ENCODE assay signal across 8 cellular contexts in the genomic region with DNA sequence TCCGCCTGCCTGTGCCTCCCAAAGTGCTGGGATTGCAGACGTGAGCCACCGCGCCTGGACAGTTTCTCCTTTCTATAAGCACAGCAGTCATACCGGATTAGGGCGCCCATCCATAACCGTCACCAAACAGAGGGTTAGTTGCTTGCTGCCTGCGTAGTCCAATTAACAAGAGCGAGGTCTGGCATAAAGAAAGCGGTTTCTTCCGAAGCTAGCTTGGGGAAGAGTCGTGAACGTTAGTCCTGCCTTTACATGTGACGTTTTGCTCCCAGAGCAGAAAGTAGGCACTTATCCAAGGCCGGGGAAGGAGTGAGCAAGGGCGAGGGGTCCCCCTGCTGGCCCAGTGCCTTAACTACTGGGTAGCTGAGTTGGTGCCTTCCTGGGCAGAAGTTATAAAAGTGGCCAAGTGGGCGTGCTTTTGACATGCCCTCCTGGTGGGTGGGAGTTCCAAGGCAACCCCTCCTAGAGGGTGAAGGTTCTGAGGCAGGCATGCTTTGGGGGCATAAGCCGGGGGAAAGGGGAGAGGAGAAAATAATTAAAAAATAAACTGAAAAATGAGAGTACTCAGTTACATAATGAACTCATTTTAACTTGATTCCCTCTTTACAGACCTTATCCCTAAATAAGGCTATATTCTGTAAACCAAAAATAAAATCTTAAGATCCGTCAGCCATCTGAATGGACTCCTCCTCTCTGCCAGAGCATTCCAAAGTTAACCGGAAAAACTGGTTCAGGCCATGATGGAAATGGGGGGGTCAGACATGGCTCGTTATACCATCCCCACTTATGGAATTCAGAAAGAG.
A peak's percentile ranks its signal among the peaks of the same experiment; 100 is the strongest.
DNase-seq lines count a peak whose midpoint lies in the region; ATAC-seq and TF ChIP-seq lines count a peak whose summit lies in the region.

No MANE protein-coding gene starts in this region.

- H3K79me2 ChIP-seq in GM23338 (replicated peaks; ENCODE audit: insufficient read depth), result no peaks in the 10 kb centered on the region; the same call in 1 of the 2 replicates

- H3K9me3 Mint-ChIP-seq in GM23338, result no peaks in the 10 kb centered on the region; the same call in 2 of the 3 replicates

- H3K36me3 Mint-ChIP-seq in GM23338 (ENCODE audit: low read depth) (peaks cover 3% of the 10 kb centered on the region; the same call in 2 of the 3 replicates), T-helper 17 cell (ENCODE audit: low read depth) (peaks cover 7% of the 10 kb centered on the region)

- peaks cover 4% of the 10 kb centered on the region for H3K27me3 Mint-ChIP-seq in GM23338 (ENCODE audit: insufficient read depth, low read depth, poor library complexity)
- H3K27me3 Mint-ChIP-seq in T-helper 17 cell, result no peaks in the 10 kb centered on the region

- H3K27ac ChIP-seq in GM23338 (ENCODE audit: low read depth), result no peak overlapping the region
- H3K27ac ChIP-seq in right cardiac atrium (ENCODE audit: low read length), result peak overlapping the region; percentile 53
- H3K27ac ChIP-seq in vagina, result peak overlapping the region; percentile 73

- peaks cover 35% of the 10 kb centered on the region for H3K4me1 Mint-ChIP-seq in GM23338
- H3K4me1 Mint-ChIP-seq in T-helper 17 cell, result peaks cover 33% of the 10 kb centered on the region

- peak; percentile 95 for ATAC-seq in GM23338
- ATAC-seq in T-helper 17 cell, result peak; percentile 94
- peak; percentile 92 to 96 for ATAC-seq in right cardiac atrium

- H4K20me1 ChIP-seq in GM23338 (replicated peaks; ENCODE audit: insufficient read depth), result no peaks in the 10 kb centered on the region

- 10% methylated on average over 21 of the region's 21 CpGs for WGBS in right cardiac atrium

- no peaks in the 10 kb centered on the region for H3K36me3 ChIP-seq in GM23338 (ENCODE audit: insufficient read depth)
- no peaks in the 10 kb centered on the region for H3K36me3 ChIP-seq in vagina

- no peaks in the 10 kb centered on the region for H3K9me2 ChIP-seq in GM23338 (ENCODE audit: insufficient read depth)

- H3K4me3 ChIP-seq in GM23338 (no peak overlapping the region), right cardiac atrium (ENCODE audit: low read length) (peak overlapping the region; percentile 50), vagina (peak overlapping the region; percentile 40 to 42)

- H3K4me1 ChIP-seq in GM23338 (ENCODE audit: insufficient read depth) (peaks cover 30% of the 10 kb centered on the region), right cardiac atrium (ENCODE audit: control insufficient read depth, insufficient read depth, low read length) (peaks cover 6% of the 10 kb centered on the region), vagina (peaks cover 18% of the 10 kb centered on the region)

- peak; percentile 92 to 94 for TF ChIP-seq CTCF in GM23338 (conservative IDR thresholded peaks at IDR 0.05; ENCODE audit: low read depth in 2 of 2)
- peak; percentile 57 to 68 (median 60) for TF ChIP-seq CTCF in vagina (IDR thresholded peaks at IDR 0.05)

- no peak overlapping the region; the same call in 2 of the 3 replicates for H3K4me3 Mint-ChIP-seq in GM23338
- no peak overlapping the region for H3K4me3 Mint-ChIP-seq in T-helper 17 cell

- H3F3A ChIP-seq in GM23338 (replicated peaks; ENCODE audit: low read depth), result no peaks in the 10 kb centered on the region

- H3K27ac Mint-ChIP-seq in GM23338, result peak overlapping the region; percentile 71; the same call in 1 of the 2 replicates
- peak overlapping the region; percentile 72 for H3K27ac Mint-ChIP-seq in T-helper 17 cell

- DNase-seq in COLO829 (ENCODE audit: low spot score) (peak; percentile 88), GM23338 (ENCODE audit: low spot score) (peak; percentile 93), NCI-H1105 (lab: John Stamatoyannopoulos, UW) (peak; percentile 76), T-helper 17 cell (peak; percentile 46 to 60 (median 50)), anterior cingulate cortex (lab: John Stamatoyannopoulos, UW) (peak in 57 of 58 donors; percentile 12 to 89 (median 75)), right cardiac atrium (peak; percentile 91 to 94 (median 93)), renal cortical epithelial cell (ENCODE audit: low read depth) (peak; percentile 78), vagina (ENCODE audit: extremely low spot score in 2 of 2) (peak in 1 of 2 donors; percentile 91)

- TF ChIP-seq POLR2A in vagina (IDR thresholded peaks at IDR 0.05), result no peak

- no peak overlapping the region for H2AFZ ChIP-seq in GM23338

- intact Hi-C loops in right cardiac atrium (cut with DNase I) (loop anchor here in 1 of 4 donors (5.0 kb wide), 1 partner anchor 249 kb away; no protein-coding TSS in a partner anchor), vagina (cut with DNase I) (loop anchor here (5.0 kb wide), 1 partner anchor 249 kb away; no protein-coding TSS in a partner anchor)

- H3K9me3 ChIP-seq in T-helper 17 cell (ENCODE audit: control insufficient read depth, low read length, poor library complexity, severe bottlenecking), result no peaks in the 10 kb centered on the region
- H3K9me3 ChIP-seq in right cardiac atrium (ENCODE audit: control insufficient read depth, low read length), result no peaks in the 10 kb centered on the region
- H3K9me3 ChIP-seq in vagina, result no peaks in the 10 kb centered on the region

- peak overlapping the region; percentile 68; the same call in 1 of the 2 replicates for H3K4me2 ChIP-seq in GM23338

- no peaks in the 10 kb centered on the region for H3K27me3 ChIP-seq in GM23338 (ENCODE audit: insufficient read depth)
- H3K27me3 ChIP-seq in right cardiac atrium (ENCODE audit: control insufficient read depth, insufficient read depth), result no peaks in the 10 kb centered on the region
- H3K27me3 ChIP-seq in vagina, result no peaks in the 10 kb centered on the region

TF ChIP-seq in GM23338, 12 proteins besides CTCF, POLR2A, EP300 and RAD21:
- TF ChIP-seq EZH2 (IDR thresholded peaks at IDR 0.05; ENCODE audit: low read depth, unreplicated experiment) (no peak), CREB1 (CRISPR knock-in tag; IDR thresholded peaks at IDR 0.05; ENCODE audit: low read depth) (peak; percentile 44; the same call in 1 of the 2 replicates)
